Comparison of ENCODE assay signal across 26 cellular contexts in genomic region chr18:47262397-47263196, GRCh38. TPM values are rescaled to one million over a fixed set of nuclear protein-coding genes. Genes with fewer than 3 reads are reported as not detected.
A peak's percentile ranks its signal among the peaks of the same experiment; 100 is the strongest.
DNase-seq lines count a peak whose midpoint lies in the region; ATAC-seq, FAIRE-seq and TF ChIP-seq lines count a peak whose summit lies in the region.
"Had no signal": no experiment of that assay in that cellular context is flagged by ENCODE, and none has a peak within 500 bp of the region (broad histone marks: within the 10 kb centered on the region; RNA-seq: fewer than 3 reads in every experiment).

No MANE protein-coding gene starts in this region.

- H3K9me1 ChIP-seq in endothelial cell of umbilical vein (replicated peaks; ENCODE audit: control insufficient read depth, extremely low read depth, insufficient read depth, low read length) = no peaks in the 10 kb centered on the region

- no peak overlapping the region for H3K27ac ChIP-seq in endothelial cell of umbilical vein (ENCODE audit: insufficient read depth, low read depth, low read length)
- no peak overlapping the region for H3K27ac ChIP-seq in thoracic aorta
- no peak overlapping the region for H3K27ac ChIP-seq in gastroesophageal sphincter
- no peak overlapping the region for H3K27ac ChIP-seq in PC-3 (ENCODE audit: low read length)
- H3K27ac ChIP-seq: RWPE1, upper lobe of right lung had no signal

- POLR2A ChIA-PET in activated naive CD8-positive, alpha-beta T cell treated with anti-CD3 and anti-CD28 coated beads, Interleukin-2, amount 10 ng/mL, durations not matched to agents 7 days and 5 days (lab: Charles Lee) = no interaction called here
- POLR2A ChIA-PET in endothelial cell of umbilical vein (lab: Charles Lee) (no interaction called here), PC-3 (lab: Charles Lee; ENCODE audit: unreplicated experiment) (no interaction called here)

- no peaks in the 10 kb centered on the region for H3F3A ChIP-seq in PC-3 (ENCODE audit: low read length, unreplicated experiment)

- TF ChIP-seq EP300 in gastroesophageal sphincter (IDR thresholded peaks at IDR 0.05) = no peak

- no TSS peak for BruUV-seq in endothelial cell of umbilical vein (replicated peaks; lab: Mats Ljungman, UMichigan)
- no TSS peak for BruUV-seq in PC-3 (replicated peaks; lab: Mats Ljungman, UMichigan)

- ATAC-seq in activated naive CD8-positive, alpha-beta T cell treated with anti-CD3 and anti-CD28 coated beads, Interleukin-2, amount 10 ng/mL, durations not matched to agents 7 days and 5 days (ENCODE audit: low read depth) = no peak
- no peak for ATAC-seq in activated naive CD8-positive, alpha-beta T cell treated with anti-CD3 and anti-CD28 coated beads, Interleukin-2, amount 50 U/mL, for 24 hours
- no peak for ATAC-seq in thoracic aorta (ENCODE audit: insufficient number of reproducible peaks, low FRiP score, low read depth)
- ATAC-seq in gastroesophageal sphincter = no peak
- no peak for ATAC-seq in PC-3
- ATAC-seq: CD8-positive, alpha-beta T cell; naive thymus-derived CD4-positive, alpha-beta T cell; stimulated activated effector memory CD8-positive, alpha-beta T cell treated with anti-CD3 and anti-CD28 coated beads, Interleukin-12 subunit alpha, Interleukin-12 subunit beta, amount 100 ng/mL, for 72 hours; upper lobe of right lung had no signal

- H3K79me2 ChIP-seq in endothelial cell of umbilical vein (ENCODE audit: control insufficient read depth, insufficient read depth, low read length) (no peaks in the 10 kb centered on the region), PC-3 (ENCODE audit: low read length) (no peaks in the 10 kb centered on the region)

- H3K9me2 ChIP-seq in PC-3 (replicated peaks; ENCODE audit: low read length) = no peaks in the 10 kb centered on the region

- peaks cover 64% of the 10 kb centered on the region for H3K27me3 Mint-ChIP-seq in activated naive CD8-positive, alpha-beta T cell treated with anti-CD3 and anti-CD28 coated beads, Interleukin-2, amount 10 ng/mL, durations not matched to agents 7 days and 5 days
- H3K27me3 Mint-ChIP-seq in activated naive CD8-positive, alpha-beta T cell treated with anti-CD3 and anti-CD28 coated beads, Interleukin-2, amount 50 U/mL, for 24 hours = peaks cover 79% of the 10 kb centered on the region
- H3K27me3 Mint-ChIP-seq in nephron (ENCODE audit: low read depth) = peaks cover 99% of the 10 kb centered on the region

- H3K27ac Mint-ChIP-seq in activated naive CD8-positive, alpha-beta T cell treated with anti-CD3 and anti-CD28 coated beads, Interleukin-2, amount 10 ng/mL, durations not matched to agents 7 days and 5 days = peak overlapping the region; percentile 28
- H3K27ac Mint-ChIP-seq in activated naive CD8-positive, alpha-beta T cell treated with anti-CD3 and anti-CD28 coated beads, Interleukin-2, amount 50 U/mL, for 24 hours = no peak overlapping the region
- no peak overlapping the region for H3K27ac Mint-ChIP-seq in nephron
- H3K27ac Mint-ChIP-seq: activated naive CD4-positive, alpha-beta T cell treated with anti-CD3 and anti-CD28 coated beads for 36 hours; CD8-positive, alpha-beta T cell; stimulated activated effector memory CD8-positive, alpha-beta T cell treated with anti-CD3 and anti-CD28 coated beads, Interleukin-12 subunit alpha, Interleukin-12 subunit beta, amount 100 ng/mL, for 72 hours had no signal

- 1 to 7% methylated on average over 18 to 22 of the region's 41 CpGs for WGBS in gastroesophageal sphincter (ENCODE audit: low coverage in 1 of 2), 2 donors

- H3K9me3 ChIP-seq in endothelial cell of umbilical vein (replicated peaks; ENCODE audit: control insufficient read depth, insufficient read depth, low read length) (no peaks in the 10 kb centered on the region), thoracic aorta (no peaks in the 10 kb centered on the region), gastroesophageal sphincter (peaks cover 0 to 14% (median 0%) of the 10 kb centered on the region in 3 donors), PC-3 (ENCODE audit: low read length) (no peaks in the 10 kb centered on the region)
- H3K9me3 ChIP-seq: upper lobe of right lung had no signal

- TF ChIP-seq POLR2A in endothelial cell of umbilical vein (IDR thresholded peaks at IDR 0.05; ENCODE audit: low read depth, low read length) = no peak
- TF ChIP-seq POLR2A in gastroesophageal sphincter (IDR thresholded peaks at IDR 0.05) = no peak

- CTCF ChIA-PET in endothelial cell of umbilical vein (lab: Charles Lee) = no interaction called here
- CTCF ChIA-PET in PC-3 (lab: Charles Lee) = no interaction called here

- no peak overlapping the region for H3K9ac ChIP-seq in endothelial cell of umbilical vein (replicated peaks; ENCODE audit: extremely low read depth, insufficient read depth, low read length)
- H3K9ac ChIP-seq in PC-3 (ENCODE audit: low read length) = no peak overlapping the region

- no peak for DNase-seq in activated naive CD8-positive, alpha-beta T cell treated with anti-CD3 and anti-CD28 coated beads, Interleukin-2, amount 10 ng/mL, durations not matched to agents 7 days and 5 days
- no peak for DNase-seq in activated naive CD8-positive, alpha-beta T cell treated with anti-CD3 and anti-CD28 coated beads, Interleukin-2, amount 50 U/mL, for 24 hours
- no peak for DNase-seq in endothelial cell of umbilical vein (ENCODE audit: low read depth, low spot score)
- DNase-seq in thoracic aorta (ENCODE audit: low spot score) = no peak
- no peak for DNase-seq in T-helper 2 cell
- no peak for DNase-seq in PC-3
- DNase-seq: ACHN; activated CD4-positive, alpha-beta T cell treated with anti-CD3 and anti-CD28 coated beads, Interleukin-2, amount 50 U/mL, for 4 hours; activated naive CD4-positive, alpha-beta T cell treated with anti-CD3 and anti-CD28 coated beads for 36 hours; activated T-cell treated with anti-CD3 and anti-CD28 coated beads, Interleukin-2, amount 50 U/mL, for 1 hour; CD8-positive, alpha-beta T cell; DMS79 treated with DMSO at 0.1 percent for 48 hours; naive thymus-derived CD4-positive, alpha-beta T cell; NCI-H446 treated with DMSO at 0.1 percent for 48 hours; SW 1271; upper lobe of right lung had no signal

- no peaks in the 10 kb centered on the region for H3K9me3 Mint-ChIP-seq in activated naive CD8-positive, alpha-beta T cell treated with anti-CD3 and anti-CD28 coated beads, Interleukin-2, amount 10 ng/mL, durations not matched to agents 7 days and 5 days
- H3K9me3 Mint-ChIP-seq in activated naive CD8-positive, alpha-beta T cell treated with anti-CD3 and anti-CD28 coated beads, Interleukin-2, amount 50 U/mL, for 24 hours = no peaks in the 10 kb centered on the region
- peaks cover 11% of the 10 kb centered on the region for H3K9me3 Mint-ChIP-seq in nephron
- H3K9me3 Mint-ChIP-seq: activated naive CD4-positive, alpha-beta T cell treated with anti-CD3 and anti-CD28 coated beads for 36 hours; CD8-positive, alpha-beta T cell; stimulated activated effector memory CD8-positive, alpha-beta T cell treated with anti-CD3 and anti-CD28 coated beads, Interleukin-12 subunit alpha, Interleukin-12 subunit beta, amount 100 ng/mL, for 72 hours had no signal

- TF ChIP-seq CTCF in endothelial cell of umbilical vein (IDR thresholded peaks at IDR 0.05; ENCODE audit: extremely low read depth in 1 of 2, insufficient read depth in 1 of 2, low read depth in 1 of 2, low read length in 2 of 2) (no peak), nephron (IDR thresholded peaks at IDR 0.05; ENCODE audit: unreplicated experiment in 3 of 3) (no peak), thoracic aorta (IDR thresholded peaks at IDR 0.05) (no peak), gastroesophageal sphincter (IDR thresholded peaks at IDR 0.05) (no peak), PC-3 (conservative IDR thresholded peaks at IDR 0.05; ENCODE audit: low read depth, low read length) (no peak)

- H3K27me3 ChIP-seq in endothelial cell of umbilical vein (ENCODE audit: control insufficient read depth in 2 of 2, insufficient read depth in 2 of 2, low read length in 2 of 2) = peaks cover 33 to 39% of the 10 kb centered on the region in 2 experiments
- peaks cover 4% of the 10 kb centered on the region for H3K27me3 ChIP-seq in thoracic aorta (replicated peaks; ENCODE audit: insufficient read depth)
- H3K27me3 ChIP-seq in gastroesophageal sphincter = peaks cover 92% of the 10 kb centered on the region
- no peaks in the 10 kb centered on the region for H3K27me3 ChIP-seq in PC-3 (ENCODE audit: low read length)

- H3K4me2 ChIP-seq in endothelial cell of umbilical vein (ENCODE audit: insufficient read depth, low read length) (no peak overlapping the region), PC-3 (ENCODE audit: low read length) (no peak overlapping the region)

- dilution Hi-C loops in endothelial cell of umbilical vein (cut with MboI; ENCODE audit: extremely low pct_ligation_motif_present, low sequenced_read_pairs) = no loop called here

- FAIRE-seq in endothelial cell of umbilical vein (lab: Jason Lieb, UNC) = no peak
- FAIRE-seq: colon, GM18507, H54, keratinocyte had no signal

- H2AFZ ChIP-seq in endothelial cell of umbilical vein (ENCODE audit: low read depth, low read length) (no peak overlapping the region), PC-3 (ENCODE audit: low read length) (no peak overlapping the region)

- no peaks in the 10 kb centered on the region for H3K36me3 Mint-ChIP-seq in activated naive CD8-positive, alpha-beta T cell treated with anti-CD3 and anti-CD28 coated beads, Interleukin-2, amount 10 ng/mL, durations not matched to agents 7 days and 5 days
- H3K36me3 Mint-ChIP-seq in activated naive CD8-positive, alpha-beta T cell treated with anti-CD3 and anti-CD28 coated beads, Interleukin-2, amount 50 U/mL, for 24 hours (ENCODE audit: low read depth) = no peaks in the 10 kb centered on the region
- peaks cover 5% of the 10 kb centered on the region for H3K36me3 Mint-ChIP-seq in nephron (ENCODE audit: low read depth)
- H3K36me3 Mint-ChIP-seq: CD8-positive, alpha-beta T cell; stimulated activated effector memory CD8-positive, alpha-beta T cell treated with anti-CD3 and anti-CD28 coated beads, Interleukin-12 subunit alpha, Interleukin-12 subunit beta, amount 100 ng/mL, for 72 hours had no signal

- intact Hi-C loops in endothelial cell of umbilical vein (cut with micrococcal nuclease) = no loop called here
- intact Hi-C loops in PC-3 (cut with micrococcal nuclease) = no loop called here

- no peak overlapping the region for H3K4me3 ChIP-seq in endothelial cell of umbilical vein (replicated peaks in 1 of 3; ENCODE audit: insufficient read depth in 1 of 3, low read depth in 1 of 3, low read length in 3 of 3)
- peak overlapping the region; percentile 52 for H3K4me3 ChIP-seq in thoracic aorta
- peak overlapping the region in 1 of 2 donors; percentile 35 for H3K4me3 ChIP-seq in gastroesophageal sphincter
- H3K4me3 ChIP-seq in PC-3 (ENCODE audit: low read length) = no peak overlapping the region
- H3K4me3 ChIP-seq: lung, upper lobe of right lung had no signal

- H3K36me3 ChIP-seq in endothelial cell of umbilical vein (ENCODE audit: control insufficient read depth in 2 of 2, extremely low read depth in 1 of 2, insufficient read depth in 2 of 2, low read length in 2 of 2) (no peaks in the 10 kb centered on the region), thoracic aorta (no peaks in the 10 kb centered on the region), gastroesophageal sphincter (no peaks in the 10 kb centered on the region), PC-3 (ENCODE audit: low read depth, low read length) (no peaks in the 10 kb centered on the region)
- H3K36me3 ChIP-seq: upper lobe of right lung had no signal

- H3K4me1 Mint-ChIP-seq in activated naive CD8-positive, alpha-beta T cell treated with anti-CD3 and anti-CD28 coated beads, Interleukin-2, amount 10 ng/mL, durations not matched to agents 7 days and 5 days = peaks cover 1% of the 10 kb centered on the region
- H3K4me1 Mint-ChIP-seq in activated naive CD8-positive, alpha-beta T cell treated with anti-CD3 and anti-CD28 coated beads, Interleukin-2, amount 50 U/mL, for 24 hours = peaks cover 4% of the 10 kb centered on the region
- no peaks in the 10 kb centered on the region for H3K4me1 Mint-ChIP-seq in nephron
- H3K4me1 Mint-ChIP-seq: stimulated activated effector memory CD8-positive, alpha-beta T cell treated with anti-CD3 and anti-CD28 coated beads, Interleukin-12 subunit alpha, Interleukin-12 subunit beta, amount 100 ng/mL, for 72 hours had no signal

- H3K4me1 ChIP-seq in endothelial cell of umbilical vein (ENCODE audit: control insufficient read depth, extremely low read depth, insufficient read depth, low read length) (no peaks in the 10 kb centered on the region), thoracic aorta (ENCODE audit: control insufficient read depth in 1 of 2, low read depth in 2 of 2) (peaks cover 0 to 18% of the 10 kb centered on the region in 2 donors), gastroesophageal sphincter (peaks cover 0 to 32% (median 10%) of the 10 kb centered on the region in 3 donors), PC-3 (ENCODE audit: insufficient read depth, low read length) (no peaks in the 10 kb centered on the region)
- H3K4me1 ChIP-seq: upper lobe of right lung had no signal

- no peak overlapping the region for H3K4me3 Mint-ChIP-seq in activated naive CD8-positive, alpha-beta T cell treated with anti-CD3 and anti-CD28 coated beads, Interleukin-2, amount 10 ng/mL, durations not matched to agents 7 days and 5 days
- H3K4me3 Mint-ChIP-seq in activated naive CD8-positive, alpha-beta T cell treated with anti-CD3 and anti-CD28 coated beads, Interleukin-2, amount 50 U/mL, for 24 hours = no peak overlapping the region
- peak overlapping the region in 2 of 3 experiments; percentile 28 to 43 for H3K4me3 Mint-ChIP-seq in nephron
- H3K4me3 Mint-ChIP-seq: activated naive CD4-positive, alpha-beta T cell treated with anti-CD3 and anti-CD28 coated beads for 36 hours; CD8-positive, alpha-beta T cell; stimulated activated effector memory CD8-positive, alpha-beta T cell treated with anti-CD3 and anti-CD28 coated beads, Interleukin-12 subunit alpha, Interleukin-12 subunit beta, amount 100 ng/mL, for 72 hours had no signal

- H4K20me1 ChIP-seq in endothelial cell of umbilical vein (replicated peaks; ENCODE audit: control insufficient read depth, extremely low read depth, insufficient read depth, low read length) (no peaks in the 10 kb centered on the region), PC-3 (ENCODE audit: low read length) (no peaks in the 10 kb centered on the region)

RNA-seq across cellular contexts. Expression of gene SKOR2, which starts 11.1 kb away (rescaled TPM):
- not detected for total RNA-seq in activated naive CD8-positive, alpha-beta T cell treated with anti-CD3 and anti-CD28 coated beads, Interleukin-2, amount 10 ng/mL, durations not matched to agents 7 days and 5 days
- total RNA-seq in endothelial cell of umbilical vein (not detected in 2 replicates), thoracic aorta (not detected), gastroesophageal sphincter (not detected), PC-3 (2014; rRNA removed) (not detected in 2 replicates)
- not detected in 2 replicates for polyA plus RNA-seq in endothelial cell of umbilical vein
- polyA plus RNA-seq in endothelial cell of umbilical vein (2011; cell fraction: cytosol; rRNA removed) = not detected in 2 replicates
- not detected in 2 replicates for polyA plus RNA-seq in endothelial cell of umbilical vein (2011; cell fraction: nucleus; rRNA removed)
- not detected in 2 replicates for polyA plus RNA-seq in endothelial cell of umbilical vein (2012)
- polyA minus RNA-seq in endothelial cell of umbilical vein = not detected in 2 replicates
- polyA minus RNA-seq in endothelial cell of umbilical vein (2011; cell fraction: cytosol; rRNA and poly(A)+ RNA removed) = not detected
- polyA minus RNA-seq in endothelial cell of umbilical vein (2011; cell fraction: nucleus; rRNA and poly(A)+ RNA removed) = not detected in 2 replicates
- total RNA-seq: activated naive CD4-positive, alpha-beta T cell treated with anti-CD3 and anti-CD28 coated beads for 36 hours; CD8-positive, alpha-beta T cell; glomerular endothelial cell; lung; naive thymus-derived CD4-positive, alpha-beta T cell; upper lobe of right lung had no signal
- polyA plus RNA-seq: keratinocyte; lung; naive thymus-derived CD4-positive, alpha-beta T cell had no signal

Comparison
In these comparisons a context has a peak if more than half of its experiments do, and no peak if none do; other contexts are left out.
1. H3K4me3 Mint-ChIP-seq: peak in nephron (2 of 3); none in activated naive CD8-positive, alpha-beta T cell treated with anti-CD3 and anti-CD28 coated beads, Interleukin-2, amount 10 ng/mL, durations not matched to agents 7 days and 5 days (single experiment) and activated naive CD8-positive, alpha-beta T cell treated with anti-CD3 and anti-CD28 coated beads, Interleukin-2, amount 50 U/mL, for 24 hours (single experiment).